ENCODE assay signal across 20 cellular contexts in the genomic region with DNA sequence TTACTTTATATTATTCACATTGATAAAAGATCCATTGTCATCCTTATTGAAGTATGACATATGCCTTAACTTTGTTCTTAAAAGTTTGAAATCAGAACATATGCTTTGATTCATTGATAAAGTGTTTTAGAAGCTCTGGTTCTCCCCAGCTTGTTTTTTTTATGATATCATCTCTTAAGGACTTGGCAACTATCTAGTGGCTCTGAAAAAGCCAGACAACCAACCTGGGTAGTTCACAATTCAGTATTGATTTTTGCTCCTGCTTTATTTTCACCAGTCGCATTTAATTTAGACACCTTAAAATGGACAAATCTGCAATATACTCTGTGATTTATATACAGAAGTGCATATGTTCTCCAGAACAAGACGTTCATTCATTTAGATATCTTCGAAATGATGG.
"Had no signal": no experiment of that assay in that cellular context is flagged by ENCODE, and none has a peak within 500 bp of the region (broad histone marks: within the 10 kb centered on the region; RNA-seq: fewer than 3 reads in every experiment).

No MANE protein-coding gene starts in this region.

- H3K4me1 ChIP-seq: esophagus muscularis mucosa, neural progenitor cell, prostate gland, right atrium auricular region, testis, tibial artery had no signal

- H3K4me3 Mint-ChIP-seq: naive thymus-derived CD4-positive, alpha-beta T cell; nephron; neural progenitor cell; stimulated activated effector memory CD8-positive, alpha-beta T cell treated with anti-CD3 and anti-CD28 coated beads, Interleukin-12 subunit alpha, Interleukin-12 subunit beta, amount 100 ng/mL, for 72 hours; type B pancreatic cell had no signal

- FAIRE-seq: colon, endothelial cell of umbilical vein, kidney, urothelium cell line had no signal

- H3K9ac ChIP-seq: neural progenitor cell had no signal

- H3K4me1 Mint-ChIP-seq: naive thymus-derived CD4-positive, alpha-beta T cell; nephron; neural progenitor cell; stimulated activated effector memory CD8-positive, alpha-beta T cell treated with anti-CD3 and anti-CD28 coated beads, Interleukin-12 subunit alpha, Interleukin-12 subunit beta, amount 100 ng/mL, for 72 hours had no signal

- H3K27me3 ChIP-seq: esophagus muscularis mucosa, neural progenitor cell, right atrium auricular region, testis, tibial artery had no signal

- H2AFZ ChIP-seq: neural progenitor cell had no signal

- H3K27ac Mint-ChIP-seq: naive thymus-derived CD4-positive, alpha-beta T cell; nephron; neural progenitor cell; stimulated activated effector memory CD8-positive, alpha-beta T cell treated with anti-CD3 and anti-CD28 coated beads, Interleukin-12 subunit alpha, Interleukin-12 subunit beta, amount 100 ng/mL, for 72 hours; type B pancreatic cell had no signal

- ATAC-seq: left lobe of liver; naive thymus-derived CD4-positive, alpha-beta T cell; sciatic nerve; stimulated activated effector memory CD8-positive, alpha-beta T cell treated with anti-CD3 and anti-CD28 coated beads, Interleukin-12 subunit alpha, Interleukin-12 subunit beta, amount 100 ng/mL, for 72 hours had no signal

- H3K27ac ChIP-seq: esophagus muscularis mucosa, neural progenitor cell, prostate gland, right atrium auricular region, testis, tibial artery had no signal

- H3K36me3 ChIP-seq: esophagus muscularis mucosa, neural progenitor cell, prostate gland, right atrium auricular region, tibial artery had no signal

- DNase-seq: effector CD8-positive, alpha-beta T cell; kidney; naive thymus-derived CD4-positive, alpha-beta T cell; stimulated activated CD4-positive, alpha-beta T cell treated with anti-CD3 and anti-CD28 coated beads, Interleukin-2, amount 100 ng/mL, for 24 hours; stimulated activated CD4-positive, alpha-beta T cell treated with anti-CD3 and anti-CD28 coated beads, Interleukin-4, amount 100 ng/mL, for 24 hours; stimulated activated naive CD4-positive, alpha-beta T cell treated with Interleukin-2 at 50 U/mL for 16 hours; testis; tibial artery had no signal

- H3K4me3 ChIP-seq: esophagus muscularis mucosa, neural progenitor cell, prostate gland, right atrium auricular region, testis, tibial artery had no signal

- H3K27me3 Mint-ChIP-seq: naive thymus-derived CD4-positive, alpha-beta T cell; type B pancreatic cell had no signal

- H3K4me2 ChIP-seq: neural progenitor cell had no signal

- H3K36me3 Mint-ChIP-seq: naive thymus-derived CD4-positive, alpha-beta T cell; neural progenitor cell; stimulated activated effector memory CD8-positive, alpha-beta T cell treated with anti-CD3 and anti-CD28 coated beads, Interleukin-12 subunit alpha, Interleukin-12 subunit beta, amount 100 ng/mL, for 72 hours; type B pancreatic cell had no signal

- H3K9me3 Mint-ChIP-seq: nephron, neural progenitor cell, type B pancreatic cell had no signal

- H3K9me3 ChIP-seq: esophagus muscularis mucosa, prostate gland, right atrium auricular region, testis, tibial artery had no signal
